2 cellular contexts compared by ENCODE assay signal in the genomic region with DNA sequence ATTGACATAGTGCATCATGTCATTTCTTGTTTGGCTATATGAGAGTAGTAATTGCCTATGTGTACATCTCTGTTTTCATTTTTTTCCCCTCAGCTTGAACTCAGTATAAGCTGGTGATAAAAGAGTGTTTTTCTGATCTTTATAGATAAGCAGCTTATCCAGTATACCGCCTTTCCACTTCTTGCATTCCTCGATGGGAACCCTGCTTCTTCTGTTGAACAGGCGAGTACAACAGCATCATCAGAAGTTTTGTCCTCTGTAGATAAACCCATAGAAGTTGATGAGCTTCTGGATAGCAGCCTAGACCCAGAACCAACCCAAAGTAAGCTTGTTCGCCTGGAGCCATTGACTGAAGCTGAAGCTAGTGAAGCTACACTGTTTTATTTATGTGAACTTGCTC.
TF ChIP-seq lines count a peak whose summit lies in the region.

No MANE protein-coding gene starts in this region.

TF ChIP-seq in GM12878, 131 proteins besides CTCF, POLR2A, EP300 and RAD21:
- TF ChIP-seq CHD2 (IDR thresholded peaks at IDR 0.05; ENCODE audit: borderline replicate concordance, low read depth, low read length) = no peak
- no peak for TF ChIP-seq JUNB (IDR thresholded peaks at IDR 0.05)
- TF ChIP-seq NFIC (IDR thresholded peaks at IDR 0.05; ENCODE audit: low read depth, low read length) = no peak
- TF ChIP-seq YBX1 (IDR thresholded peaks at IDR 0.05) = no peak
- no peak for TF ChIP-seq ZNF384 (IDR thresholded peaks at IDR 0.05; ENCODE audit: borderline replicate concordance, low read depth, low read length)
- no peak for TF ChIP-seq POLR2AphosphoS2 (IDR thresholded peaks at IDR 0.05; ENCODE audit: low read depth, low read length)
- no peak for TF ChIP-seq ELK1 (IDR thresholded peaks at IDR 0.05; ENCODE audit: low read depth, low read length)
- TF ChIP-seq E4F1 (IDR thresholded peaks at IDR 0.05; ENCODE audit: borderline replicate concordance, partially characterized antibody) = no peak

TF ChIP-seq in SK-N-SH treated with all-trans-retinoic acid at 6 μM for 48 hours, 23 proteins besides CTCF, POLR2A, EP300 and RAD21:
- TF ChIP-seq BACH2 (CRISPR knock-in tag; IDR thresholded peaks at IDR 0.05; ENCODE audit: borderline replicate concordance) (no peak), PPARA (CRISPR knock-in tag; IDR thresholded peaks at IDR 0.05; ENCODE audit: borderline replicate concordance) (no peak), ZNF70 (CRISPR knock-in tag; IDR thresholded peaks at IDR 0.05) (no peak), ZNF565 (CRISPR knock-in tag; conservative IDR thresholded peaks at IDR 0.05; ENCODE audit: low read depth) (no peak), ESRRG (CRISPR knock-in tag; IDR thresholded peaks at IDR 0.05) (no peak), ZC3H10 (CRISPR knock-in tag; IDR thresholded peaks at IDR 0.05) (no peak), POU6F1 (CRISPR knock-in tag; IDR thresholded peaks at IDR 0.05; ENCODE audit: borderline replicate concordance, low read depth) (no peak), ZNF8 (CRISPR knock-in tag; IDR thresholded peaks at IDR 0.05) (no peak), ARNTL (CRISPR knock-in tag; IDR thresholded peaks at IDR 0.05; ENCODE audit: borderline replicate concordance, low read depth) (no peak), RARB (CRISPR knock-in tag; IDR thresholded peaks at IDR 0.05) (no peak), SNAI2 (CRISPR knock-in tag; IDR thresholded peaks at IDR 0.05) (no peak)
- TF ChIP-seq, protein P1, sequence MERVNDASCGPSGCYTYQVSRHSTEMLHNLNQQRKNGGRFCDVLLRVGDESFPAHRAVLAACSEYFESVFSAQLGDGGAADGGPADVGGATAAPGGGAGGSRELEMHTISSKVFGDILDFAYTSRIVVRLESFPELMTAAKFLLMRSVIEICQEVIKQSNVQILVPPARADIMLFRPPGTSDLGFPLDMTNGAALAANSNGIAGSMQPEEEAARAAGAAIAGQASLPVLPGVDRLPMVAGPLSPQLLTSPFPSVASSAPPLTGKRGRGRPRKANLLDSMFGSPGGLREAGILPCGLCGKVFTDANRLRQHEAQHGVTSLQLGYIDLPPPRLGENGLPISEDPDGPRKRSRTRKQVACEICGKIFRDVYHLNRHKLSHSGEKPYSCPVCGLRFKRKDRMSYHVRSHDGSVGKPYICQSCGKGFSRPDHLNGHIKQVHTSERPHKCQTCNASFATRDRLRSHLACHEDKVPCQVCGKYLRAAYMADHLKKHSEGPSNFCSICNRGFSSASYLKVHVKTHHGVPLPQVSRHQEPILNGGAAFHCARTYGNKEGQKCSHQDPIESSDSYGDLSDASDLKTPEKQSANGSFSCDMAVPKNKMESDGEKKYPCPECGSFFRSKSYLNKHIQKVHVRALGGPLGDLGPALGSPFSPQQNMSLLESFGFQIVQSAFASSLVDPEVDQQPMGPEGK (CRISPR knock-in tag; IDR thresholded peaks at IDR 0.05; ENCODE audit: borderline replicate concordance) = no peak
- TF ChIP-seq, protein P2, sequence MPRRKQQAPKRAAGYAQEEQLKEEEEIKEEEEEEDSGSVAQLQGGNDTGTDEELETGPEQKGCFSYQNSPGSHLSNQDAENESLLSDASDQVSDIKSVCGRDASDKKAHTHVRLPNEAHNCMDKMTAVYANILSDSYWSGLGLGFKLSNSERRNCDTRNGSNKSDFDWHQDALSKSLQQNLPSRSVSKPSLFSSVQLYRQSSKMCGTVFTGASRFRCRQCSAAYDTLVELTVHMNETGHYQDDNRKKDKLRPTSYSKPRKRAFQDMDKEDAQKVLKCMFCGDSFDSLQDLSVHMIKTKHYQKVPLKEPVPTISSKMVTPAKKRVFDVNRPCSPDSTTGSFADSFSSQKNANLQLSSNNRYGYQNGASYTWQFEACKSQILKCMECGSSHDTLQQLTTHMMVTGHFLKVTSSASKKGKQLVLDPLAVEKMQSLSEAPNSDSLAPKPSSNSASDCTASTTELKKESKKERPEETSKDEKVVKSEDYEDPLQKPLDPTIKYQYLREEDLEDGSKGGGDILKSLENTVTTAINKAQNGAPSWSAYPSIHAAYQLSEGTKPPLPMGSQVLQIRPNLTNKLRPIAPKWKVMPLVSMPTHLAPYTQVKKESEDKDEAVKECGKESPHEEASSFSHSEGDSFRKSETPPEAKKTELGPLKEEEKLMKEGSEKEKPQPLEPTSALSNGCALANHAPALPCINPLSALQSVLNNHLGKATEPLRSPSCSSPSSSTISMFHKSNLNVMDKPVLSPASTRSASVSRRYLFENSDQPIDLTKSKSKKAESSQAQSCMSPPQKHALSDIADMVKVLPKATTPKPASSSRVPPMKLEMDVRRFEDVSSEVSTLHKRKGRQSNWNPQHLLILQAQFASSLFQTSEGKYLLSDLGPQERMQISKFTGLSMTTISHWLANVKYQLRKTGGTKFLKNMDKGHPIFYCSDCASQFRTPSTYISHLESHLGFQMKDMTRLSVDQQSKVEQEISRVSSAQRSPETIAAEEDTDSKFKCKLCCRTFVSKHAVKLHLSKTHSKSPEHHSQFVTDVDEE (CRISPR knock-in tag; IDR thresholded peaks at IDR 0.05) = no peak
